ENCODE assay signal across 23 cellular contexts in the genomic region with DNA sequence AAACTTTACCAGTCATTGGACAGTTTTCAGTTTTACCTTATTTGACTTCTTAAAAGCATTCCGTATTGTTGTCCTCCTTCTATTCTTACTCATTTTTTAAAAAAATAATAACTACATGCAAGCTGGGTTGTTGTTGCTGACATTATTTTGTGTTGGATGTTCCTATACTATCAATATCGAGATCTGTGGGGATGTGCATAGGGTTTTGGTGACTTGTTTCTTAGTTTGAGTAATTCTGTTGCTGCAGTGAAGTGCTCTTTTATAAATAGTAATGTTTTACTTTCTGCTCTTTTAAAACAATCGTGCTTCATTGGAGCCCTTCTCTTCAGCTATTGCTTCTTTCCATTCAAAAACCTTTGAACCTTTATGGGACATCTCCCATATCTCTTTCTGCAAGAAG.
DNase-seq lines count a peak whose midpoint lies in the region; ATAC-seq and TF ChIP-seq lines count a peak whose summit lies in the region.
"Had no signal": no experiment of that assay in that cellular context is flagged by ENCODE, and none has a peak within 500 bp of the region (broad histone marks: within the 10 kb centered on the region; RNA-seq: fewer than 3 reads in every experiment).

No MANE protein-coding gene starts in this region.

- no peak for TF ChIP-seq CTCF in osteocyte (IDR thresholded peaks at IDR 0.05)

- POLR2A ChIA-PET in naive thymus-derived CD8-positive, alpha-beta T cell (lab: Charles Lee): no interaction called here

- no peak overlapping the region for H3K4me3 Mint-ChIP-seq in activated T-cell treated with anti-CD3 and anti-CD28 coated beads, Interleukin-2, amount 50 U/mL, for 72 hours
- H3K4me3 Mint-ChIP-seq in activated T-cell treated with anti-CD3 and anti-CD28 coated beads, Interleukin-2, amount 50 U/mL, for 4 hours: no peak overlapping the region
- H3K4me3 Mint-ChIP-seq in osteocyte (ENCODE audit: unreplicated experiment) (no peak overlapping the region), immature natural killer cell (no peak overlapping the region)
- H3K4me3 Mint-ChIP-seq in naive thymus-derived CD8-positive, alpha-beta T cell: no peak overlapping the region
- H3K4me3 Mint-ChIP-seq: brain; HFFc6; nephron progenitor cell; stimulated activated memory B cell treated with anti-CD40 and anti-IgM and Interleukin-4, amounts not matched to agents 10 μg/mL and 1 μg/mL and 100 μg/mL, for 72 hours had no signal

- ATAC-seq in activated T-cell treated with anti-CD3 and anti-CD28 coated beads, Interleukin-2, amount 50 U/mL, for 72 hours (replicated peaks in 1 of 2): peak; percentile 30 to 31
- no peak for ATAC-seq in activated T-cell treated with anti-CD3 and anti-CD28 coated beads, Interleukin-2, amount 50 U/mL, for 4 hours
- ATAC-seq in GM21825 (IDR thresholded peaks at IDR 0.05; ENCODE audit: unreplicated experiment) (peak; percentile 35), HG03135 (IDR thresholded peaks at IDR 0.05; ENCODE audit: unreplicated experiment) (peak; percentile 5)
- ATAC-seq in naive thymus-derived CD8-positive, alpha-beta T cell: no peak
- ATAC-seq: heart left ventricle; left lobe of liver; Right ventricle myocardium inferior; stimulated activated memory B cell treated with anti-CD40 and anti-IgM and Interleukin-4, amounts not matched to agents 10 μg/mL and 1 μg/mL and 100 μg/mL, for 72 hours had no signal

- H3K4me1 Mint-ChIP-seq in activated T-cell treated with anti-CD3 and anti-CD28 coated beads, Interleukin-2, amount 50 U/mL, for 72 hours (ENCODE audit: low read depth): peaks cover 10% of the 10 kb centered on the region
- peaks cover 3% of the 10 kb centered on the region for H3K4me1 Mint-ChIP-seq in activated T-cell treated with anti-CD3 and anti-CD28 coated beads, Interleukin-2, amount 50 U/mL, for 4 hours (ENCODE audit: low read depth)
- H3K4me1 Mint-ChIP-seq in osteocyte (ENCODE audit: unreplicated experiment): peaks cover 35% of the 10 kb centered on the region
- H3K4me1 Mint-ChIP-seq in immature natural killer cell: no peaks in the 10 kb centered on the region
- H3K4me1 Mint-ChIP-seq in naive thymus-derived CD8-positive, alpha-beta T cell: no peaks in the 10 kb centered on the region
- H3K4me1 Mint-ChIP-seq: brain; nephron progenitor cell; stimulated activated memory B cell treated with anti-CD40 and anti-IgM and Interleukin-4, amounts not matched to agents 10 μg/mL and 1 μg/mL and 100 μg/mL, for 72 hours had no signal

- peaks cover 0 to 8% of the 10 kb centered on the region in 2 donors for H3K36me3 Mint-ChIP-seq in activated T-cell treated with anti-CD3 and anti-CD28 coated beads, Interleukin-2, amount 50 U/mL, for 72 hours (ENCODE audit: insufficient read depth in 2 of 2)
- H3K36me3 Mint-ChIP-seq in activated T-cell treated with anti-CD3 and anti-CD28 coated beads, Interleukin-2, amount 50 U/mL, for 4 hours (ENCODE audit: insufficient read depth): peaks cover 38% of the 10 kb centered on the region
- H3K36me3 Mint-ChIP-seq in osteocyte (ENCODE audit: unreplicated experiment) (peaks cover 12% of the 10 kb centered on the region), immature natural killer cell (peaks cover 22 to 40% (median 23%) of the 10 kb centered on the region in 3 donors)
- H3K36me3 Mint-ChIP-seq in naive thymus-derived CD8-positive, alpha-beta T cell: peaks cover 20 to 52% (median 47%) of the 10 kb centered on the region in 3 donors

- no peaks in the 10 kb centered on the region for H3K9me3 Mint-ChIP-seq in activated T-cell treated with anti-CD3 and anti-CD28 coated beads, Interleukin-2, amount 50 U/mL, for 72 hours
- H3K9me3 Mint-ChIP-seq in activated T-cell treated with anti-CD3 and anti-CD28 coated beads, Interleukin-2, amount 50 U/mL, for 4 hours: no peaks in the 10 kb centered on the region
- peaks cover 2% of the 10 kb centered on the region for H3K9me3 Mint-ChIP-seq in osteocyte (ENCODE audit: unreplicated experiment)
- H3K9me3 Mint-ChIP-seq in immature natural killer cell: no peaks in the 10 kb centered on the region
- peaks cover 0 to 2% (median 0%) of the 10 kb centered on the region in 9 donors for H3K9me3 Mint-ChIP-seq in naive thymus-derived CD8-positive, alpha-beta T cell
- H3K9me3 Mint-ChIP-seq: activated T-helper 2 cell treated with anti-CD3 and anti-CD28 coated beads, Interferon-gamma antibody, Interleukin-2, Interleukin-4, amounts not matched to agents 10 μg/mL and 5 μg/mL and 100 μg/mL, durations not matched to agents 14 hours and 24 hours and 36 hours; HFFc6 had no signal

- H3K27ac Mint-ChIP-seq in activated T-cell treated with anti-CD3 and anti-CD28 coated beads, Interleukin-2, amount 50 U/mL, for 72 hours: no peak overlapping the region
- H3K27ac Mint-ChIP-seq in osteocyte (ENCODE audit: unreplicated experiment) (peak overlapping the region; percentile 83), immature natural killer cell (no peak overlapping the region)
- H3K27ac Mint-ChIP-seq in naive thymus-derived CD8-positive, alpha-beta T cell: no peak overlapping the region
- H3K27ac Mint-ChIP-seq: brain; HFFc6; stimulated activated memory B cell treated with anti-CD40 and anti-IgM and Interleukin-4, amounts not matched to agents 10 μg/mL and 1 μg/mL and 100 μg/mL, for 72 hours had no signal

- no peak for DNase-seq in activated T-cell treated with anti-CD3 and anti-CD28 coated beads, Interleukin-2, amount 50 U/mL, for 72 hours
- DNase-seq in activated T-cell treated with anti-CD3 and anti-CD28 coated beads, Interleukin-2, amount 50 U/mL, for 4 hours: no peak
- no peak for DNase-seq in osteocyte (ENCODE audit: extremely low spot score, unreplicated experiment)
- no peak for DNase-seq in immature natural killer cell
- DNase-seq in naive thymus-derived CD8-positive, alpha-beta T cell: no peak
- no peak for DNase-seq in activated naive CD4-positive, alpha-beta T cell treated with Interleukin-2 at 50 U/mL for 16 hours
- DNase-seq: activated CD4-positive, CD25-positive, alpha-beta regulatory T cell treated with anti-CD3 and anti-CD28 coated beads, Interleukin-2, amount 50 U/mL, for 72 hours; activated CD8-positive, alpha-beta memory T cell treated with anti-CD3 and anti-CD28 coated beads for 24 hours; Caco-2; heart left ventricle; HFFc6; MV-4-11; NCI-H1694 treated with DMSO at 0.1 percent for 48 hours; NCI-H748 treated with DMSO at 0.1 percent for 48 hours; nephron progenitor cell; testis had no signal

- H3K27me3 Mint-ChIP-seq in activated T-cell treated with anti-CD3 and anti-CD28 coated beads, Interleukin-2, amount 50 U/mL, for 72 hours (ENCODE audit: low read depth): no peaks in the 10 kb centered on the region
- H3K27me3 Mint-ChIP-seq in activated T-cell treated with anti-CD3 and anti-CD28 coated beads, Interleukin-2, amount 50 U/mL, for 4 hours (ENCODE audit: low read depth): no peaks in the 10 kb centered on the region
- H3K27me3 Mint-ChIP-seq in osteocyte (ENCODE audit: unreplicated experiment): no peaks in the 10 kb centered on the region
- no peaks in the 10 kb centered on the region for H3K27me3 Mint-ChIP-seq in immature natural killer cell (ENCODE audit: low read depth in 3 of 3)
- H3K27me3 Mint-ChIP-seq in naive thymus-derived CD8-positive, alpha-beta T cell: no peaks in the 10 kb centered on the region
- H3K27me3 Mint-ChIP-seq: brain; stimulated activated memory B cell treated with anti-CD40 and anti-IgM and Interleukin-4, amounts not matched to agents 10 μg/mL and 1 μg/mL and 100 μg/mL, for 72 hours had no signal

Comparison
In these comparisons a context has a peak if more than half of its experiments do, and no peak if none do; other contexts are left out.
1. ATAC-seq: peak in activated T-cell treated with anti-CD3 and anti-CD28 coated beads, Interleukin-2, amount 50 U/mL, for 72 hours (2 of 2), GM21825 (single experiment) and HG03135 (single experiment); none in activated T-cell treated with anti-CD3 and anti-CD28 coated beads, Interleukin-2, amount 50 U/mL, for 4 hours (0 of 2) and naive thymus-derived CD8-positive, alpha-beta T cell (0 of 2).